9 cellular contexts compared by ENCODE assay signal in the genomic region with DNA sequence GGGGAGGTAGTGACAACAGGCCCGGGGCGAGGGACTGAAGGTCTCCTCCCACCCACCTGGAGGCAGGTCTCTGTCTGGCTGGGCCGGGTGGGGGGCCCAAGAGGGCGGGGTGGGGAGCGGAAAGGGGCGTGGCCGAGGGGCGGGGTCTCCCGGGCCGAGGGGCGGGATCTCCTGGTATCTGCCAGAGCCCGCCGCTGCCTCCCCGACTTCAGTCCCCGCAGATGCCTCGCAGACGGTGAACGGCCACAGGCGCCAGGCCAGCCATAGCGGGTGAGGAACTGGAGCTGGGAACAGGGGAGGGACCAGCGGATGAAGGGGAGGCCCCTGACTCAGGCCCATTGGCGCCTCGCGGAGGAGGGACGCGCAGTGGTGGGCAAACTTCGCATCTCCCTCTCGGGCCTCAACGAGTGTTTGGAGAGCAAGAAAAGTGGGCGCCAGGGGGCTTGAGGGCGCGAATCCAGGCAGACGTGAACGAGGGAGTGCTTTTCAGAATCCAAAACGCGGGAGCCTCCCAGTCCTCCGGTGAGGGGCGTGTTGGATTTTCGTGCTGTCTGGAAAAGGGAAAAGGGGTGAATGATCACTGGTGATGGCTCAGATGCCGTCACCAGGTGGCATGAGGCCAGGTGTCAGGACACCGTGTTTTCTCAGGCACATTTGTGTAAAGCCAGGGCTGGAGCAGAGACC. TPM values are rescaled to one million over a fixed set of nuclear protein-coding genes. Genes with fewer than 3 reads are reported as not detected.
A peak's percentile ranks its signal among the peaks of the same experiment; 100 is the strongest.
DNase-seq lines count a peak whose midpoint lies in the region; ATAC-seq and TF ChIP-seq lines count a peak whose summit lies in the region.
"Had no signal": no experiment of that assay in that cellular context is flagged by ENCODE, and none has a peak within 500 bp of the region (broad histone marks: within the 10 kb centered on the region; RNA-seq: fewer than 3 reads in every experiment).

A gene with protein sequence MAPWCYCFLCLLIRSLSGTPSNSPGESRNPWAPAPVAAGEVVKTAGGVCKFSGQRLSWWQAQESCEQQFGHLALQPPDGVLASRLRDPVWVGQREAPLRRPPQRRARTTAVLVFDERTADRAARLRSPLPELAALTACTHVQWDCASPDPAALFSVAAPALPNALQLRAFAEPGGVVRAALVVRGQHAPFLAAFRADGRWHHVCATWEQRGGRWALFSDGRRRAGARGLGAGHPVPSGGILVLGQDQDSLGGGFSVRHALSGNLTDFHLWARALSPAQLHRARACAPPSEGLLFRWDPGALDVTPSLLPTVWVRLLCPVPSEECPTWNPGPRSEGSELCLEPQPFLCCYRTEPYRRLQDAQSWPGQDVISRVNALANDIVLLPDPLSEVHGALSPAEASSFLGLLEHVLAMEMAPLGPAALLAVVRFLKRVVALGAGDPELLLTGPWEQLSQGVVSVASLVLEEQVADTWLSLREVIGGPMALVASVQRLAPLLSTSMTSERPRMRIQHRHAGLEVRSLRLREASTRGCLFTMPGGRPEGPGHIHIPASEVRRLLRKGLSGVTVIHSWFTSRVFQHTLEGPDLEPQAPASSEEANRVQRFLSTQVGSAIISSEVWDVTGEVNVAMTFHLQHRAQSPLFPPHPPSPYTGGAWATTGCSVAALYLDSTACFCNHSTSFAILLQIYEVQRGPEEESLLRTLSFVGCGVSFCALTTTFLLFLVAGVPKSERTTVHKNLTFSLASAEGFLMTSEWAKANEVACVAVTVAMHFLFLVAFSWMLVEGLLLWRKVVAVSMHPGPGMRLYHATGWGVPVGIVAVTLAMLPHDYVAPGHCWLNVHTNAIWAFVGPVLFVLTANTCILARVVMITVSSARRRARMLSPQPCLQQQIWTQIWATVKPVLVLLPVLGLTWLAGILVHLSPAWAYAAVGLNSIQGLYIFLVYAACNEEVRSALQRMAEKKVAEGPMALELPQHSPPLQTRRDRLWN (plus strand): TSS at position 211 of the 684 bp plus-strand sequence. CDS start 1,216 bp downstream, outside the sequence.

- peak; percentile 82 for DNase-seq in DMS 273 (lab: John Stamatoyannopoulos, UW; ENCODE audit: unreplicated experiment)
- DNase-seq in DMS 273 treated with DMSO at 0.1 percent for 48 hours (lab: John Stamatoyannopoulos, UW) = no peak
- DNase-seq in NCI-H345 (lab: John Stamatoyannopoulos, UW) = peak; percentile 83
- DNase-seq in epithelial cell of proximal tubule (ENCODE audit: low read depth) = no peak
- peak; percentile 71 for DNase-seq in posterior vena cava (ENCODE audit: low spot score)

- ATAC-seq in GM21576 (IDR thresholded peaks at IDR 0.05; ENCODE audit: unreplicated experiment) (no peak), HG03025 (IDR thresholded peaks at IDR 0.05; ENCODE audit: low FRiP score, unreplicated experiment) (no peak), HG03135 (IDR thresholded peaks at IDR 0.05; ENCODE audit: unreplicated experiment) (no peak)

- no peak for TF ChIP-seq CTCF in epithelial cell of proximal tubule (conservative IDR thresholded peaks at IDR 0.05; ENCODE audit: low read depth, low read length)

- H3K4me3 ChIP-seq in epithelial cell of proximal tubule (ENCODE audit: low read depth, low read length) = peak within 1 kb of the TSS; percentile 8

- intact Hi-C loops in posterior vena cava (cut with DNase I) = no loop called here

RNA-seq across cellular contexts. Expression of the gene that starts here (rescaled TPM):
- total RNA-seq in epithelial cell of proximal tubule (not detected in 2 replicates), posterior vena cava (not detected)
- total RNA-seq: liver had no signal

Comparison
In these comparisons a context has a peak if more than half of its experiments do, and no peak if none do; other contexts are left out.
1. DNase-seq: peak in DMS 273 (single experiment) and NCI-H345 (single experiment); none in DMS 273 treated with DMSO at 0.1 percent for 48 hours (single experiment) and epithelial cell of proximal tubule (single experiment).
2. Peak in DNase-seq in posterior vena cava; RNA of the gene not detected or under 1 TPM.